In genomic region chr17:6003221-6003620, GRCh38 we compare ENCODE assay signal across 8 cellular contexts.
DNase-seq lines count a peak whose midpoint lies in the region; ATAC-seq, FAIRE-seq and TF ChIP-seq lines count a peak whose summit lies in the region.
"Not testable (repeated sequence)": the region's sequence is repeated elsewhere in the genome, so short reads cannot be mapped to it uniquely, and the experiment has no call there.

No MANE protein-coding gene starts in this region.

- H3K27ac ChIP-seq in Panc1 (ENCODE audit: low read length); astrocyte (ENCODE audit: low read depth, low read length): not testable (repeated sequence)
- H3K27ac ChIP-seq in thoracic aorta: peak overlapping the region; percentile 77 to 84

- not testable (repeated sequence) for H3K36me3 Mint-ChIP-seq in HFFc6 (ENCODE audit: low read depth); astrocyte (ENCODE audit: low read depth, unreplicated experiment)

- not testable (repeated sequence) for H4K20me1 ChIP-seq in astrocyte (ENCODE audit: insufficient read depth, low read length)

- ATAC-seq in Panc1 (peak; percentile 75), thoracic aorta (ENCODE audit: insufficient number of reproducible peaks, low FRiP score, low read depth) (peak; percentile 94)

- H3K27me3 ChIP-seq in BJ (ENCODE audit: control insufficient read depth, insufficient read depth, low read length); Panc1 (ENCODE audit: control insufficient read depth, insufficient read depth, low read length); astrocyte (ENCODE audit: insufficient read depth, low read length); thoracic aorta (replicated peaks; ENCODE audit: insufficient read depth): not testable (repeated sequence)

- peak; percentile 54 for DNase-seq in BJ (ENCODE audit: low read depth)
- DNase-seq in HFFc6: peak; percentile 52
- DNase-seq in Panc1 (ENCODE audit: low read depth, low spot score); thoracic aorta (ENCODE audit: low spot score): not testable (repeated sequence)
- DNase-seq in astrocyte (ENCODE audit: low read depth): peak; percentile 79
- DNase-seq in dedifferentiated amniotic fluid mesenchymal stem cell (ENCODE audit: extremely low spot score): peak; percentile 88
- DNase-seq in foreskin fibroblast: peak; percentile 88 to 92
- peak; percentile 49 for DNase-seq in mesenteric fat pad (ENCODE audit: low spot score)

- not testable (repeated sequence) for H3K36me3 ChIP-seq in BJ (ENCODE audit: control insufficient read depth, insufficient read depth, low read length); Panc1 (ENCODE audit: control insufficient read depth, insufficient read depth, low read length); astrocyte (ENCODE audit: insufficient read depth, low read length); thoracic aorta

- POLR2A ChIA-PET in BJ (lab: Charles Lee); Panc1 (lab: Charles Lee): not testable (repeated sequence)

- intact Hi-C loops in Panc1 (cut with micrococcal nuclease; ENCODE audit: unreplicated experiment): not testable (repeated sequence)

- not testable (repeated sequence) for H3K27ac Mint-ChIP-seq in HFFc6; astrocyte (ENCODE audit: unreplicated experiment)

- not testable (repeated sequence) for H3K79me2 ChIP-seq in astrocyte (ENCODE audit: insufficient read depth, low read length)

- BruUV-seq in Panc1 (replicated peaks; lab: Mats Ljungman, UMichigan): not testable (repeated sequence)

- FAIRE-seq in astrocyte (lab: Jason Lieb, UNC): not testable (repeated sequence)

- H3K27me3 Mint-ChIP-seq in HFFc6 (ENCODE audit: insufficient read depth); astrocyte (ENCODE audit: low read depth, unreplicated experiment): not testable (repeated sequence)

- not testable (repeated sequence) for H3K4me3 ChIP-seq in BJ (ENCODE audit: low read depth, low read length); Panc1 (ENCODE audit: low read depth in 2 of 2, low read length in 2 of 2); astrocyte (ENCODE audit: insufficient read depth, low read depth, low read length); foreskin fibroblast (ENCODE audit: low read depth in 1 of 2, low read length in 2 of 2); thoracic aorta

- not testable (repeated sequence) for H2AFZ ChIP-seq in astrocyte (ENCODE audit: low read depth, low read length)

- H3K4me3 Mint-ChIP-seq in HFFc6: peak overlapping the region; percentile 64
- H3K4me3 Mint-ChIP-seq in astrocyte (ENCODE audit: unreplicated experiment): not testable (repeated sequence)

- not testable (repeated sequence) for TF ChIP-seq CTCF in BJ (IDR thresholded peaks at IDR 0.05; ENCODE audit: insufficient read depth, low read depth, low read length); HFFc6 (IDR thresholded peaks at IDR 0.05); Panc1 (IDR thresholded peaks at IDR 0.05); astrocyte (IDR thresholded peaks at IDR 0.05; ENCODE audit: insufficient read depth, low read depth, low read length); foreskin fibroblast (IDR thresholded peaks at IDR 0.05; ENCODE audit: low read depth, low read length); thoracic aorta (IDR thresholded peaks at IDR 0.05)

- in situ Hi-C loops in Panc1 (cut with HindIII; ENCODE audit: low pct_unique_long_range_greater_than_20kb, low sequenced_read_pairs): not testable (repeated sequence)

- H3K9me3 Mint-ChIP-seq in HFFc6; astrocyte (ENCODE audit: unreplicated experiment): not testable (repeated sequence)

- H3K4me1 ChIP-seq in Panc1 (ENCODE audit: control insufficient read depth, insufficient read depth, low read length); astrocyte (ENCODE audit: insufficient read depth, low read length): not testable (repeated sequence)
- H3K4me1 ChIP-seq in thoracic aorta (ENCODE audit: control insufficient read depth in 1 of 2, low read depth in 2 of 2): peaks cover 20 to 28% of the 10 kb centered on the region in 2 donors

- CTCF ChIA-PET in BJ (lab: Yijun Ruan, JAX); Panc1 (lab: Charles Lee): not testable (repeated sequence)

- not testable (repeated sequence) for H3K9me3 ChIP-seq in Panc1 (ENCODE audit: control insufficient read depth, insufficient read depth, low read depth, low read length); astrocyte (ENCODE audit: insufficient read depth, low read depth, low read length); thoracic aorta

- H3K4me2 ChIP-seq in astrocyte (ENCODE audit: low read length): peak overlapping the region; percentile 10

- peaks cover 19% of the 10 kb centered on the region for H3K4me1 Mint-ChIP-seq in HFFc6 (ENCODE audit: low read depth)
- H3K4me1 Mint-ChIP-seq in astrocyte (ENCODE audit: low read depth, unreplicated experiment): not testable (repeated sequence)

- H3K9ac ChIP-seq in astrocyte (ENCODE audit: low read length): not testable (repeated sequence)
